Comparison of ENCODE assay signal across 9 cellular contexts in the genomic region with DNA sequence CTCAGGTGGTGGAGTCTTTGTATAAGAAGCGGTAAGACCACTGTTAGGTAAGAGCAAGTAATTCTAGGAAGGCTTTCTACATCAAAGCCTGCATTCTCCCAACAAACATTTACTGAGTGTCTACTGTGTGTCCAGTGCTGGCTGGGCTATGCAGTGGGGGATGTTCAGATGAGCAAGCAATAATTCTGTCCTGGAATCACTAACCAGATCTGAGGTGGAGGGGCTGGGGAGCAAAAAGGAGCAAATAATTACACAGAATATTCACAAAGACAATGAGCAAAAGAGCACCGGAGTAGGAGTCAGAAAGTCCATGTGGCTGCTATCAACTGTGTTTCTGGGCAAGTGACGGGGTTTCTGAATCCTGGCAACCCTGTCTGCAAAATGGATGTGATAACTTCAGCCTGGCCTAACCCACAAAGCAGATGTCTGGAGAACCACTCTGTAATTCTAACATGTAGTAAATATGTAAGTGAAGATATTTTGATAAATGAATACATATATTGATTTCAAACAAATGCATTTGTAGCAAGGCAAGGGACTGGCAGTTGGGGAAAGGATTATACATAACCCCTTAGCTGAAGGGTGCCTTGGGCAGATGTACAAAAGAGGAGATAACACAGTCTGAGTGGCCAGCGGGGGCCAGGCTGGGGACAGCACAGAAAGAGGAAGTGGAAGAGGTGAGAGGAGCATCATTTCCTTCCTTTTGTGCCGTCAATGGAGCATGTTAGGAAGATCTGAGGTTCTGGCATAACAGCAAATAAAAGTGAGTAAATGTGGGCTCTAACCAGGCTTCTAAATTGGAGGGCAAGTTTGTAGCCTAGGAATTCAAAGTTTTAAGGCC. TPM values are rescaled to one million over a fixed set of nuclear protein-coding genes. Genes with fewer than 3 reads are reported as not detected.
DNase-seq lines count a peak whose midpoint lies in the region; TF ChIP-seq lines count a peak whose summit lies in the region.
"Had no signal": no experiment of that assay in that cellular context is flagged by ENCODE, and none has a peak within 500 bp of the region (broad histone marks: within the 10 kb centered on the region; RNA-seq: fewer than 3 reads in every experiment).

No MANE protein-coding gene starts in this region.

- no peaks in the 10 kb centered on the region for H3K79me2 ChIP-seq in OCI-LY7 (ENCODE audit: insufficient read depth, low read depth, low read length)

- peak; percentile 57 for DNase-seq in activated CD8-positive, alpha-beta memory T cell treated with anti-CD3 and anti-CD28 coated beads for 24 hours
- no peak for DNase-seq in activated CD8-positive, alpha-beta memory T cell treated with anti-CD3 and anti-CD28 coated beads, Interleukin-2, amount 50 U/mL, for 48 hours
- peak; percentile 22 for DNase-seq in OCI-LY7 (ENCODE audit: low spot score)
- no peak for DNase-seq in right atrium auricular region (ENCODE audit: low spot score)
- DNase-seq in thyroid gland = no peak
- no peak for DNase-seq in G401 (ENCODE audit: low spot score)
- no peak for DNase-seq in central memory CD4-positive, alpha-beta T cell
- no peak for DNase-seq in H7

- no peak for TF ChIP-seq POLR2A in thyroid gland (IDR thresholded peaks at IDR 0.05)

- no peaks in the 10 kb centered on the region for H3K9me3 ChIP-seq in OCI-LY7 (ENCODE audit: low read length)
- no peaks in the 10 kb centered on the region for H3K9me3 ChIP-seq in right atrium auricular region
- H3K9me3 ChIP-seq in thyroid gland = no peaks in the 10 kb centered on the region
- H3K9me3 ChIP-seq: A549 had no signal

- no TSS peak for BruUV-seq in OCI-LY7 (replicated peaks; lab: Mats Ljungman, UMichigan)

- TF ChIP-seq CTCF in OCI-LY7 (conservative IDR thresholded peaks at IDR 0.05; ENCODE audit: low read length) (no peak), right atrium auricular region (IDR thresholded peaks at IDR 0.05) (no peak), thyroid gland (IDR thresholded peaks at IDR 0.05) (no peak)

- no peak overlapping the region for H2AFZ ChIP-seq in OCI-LY7 (ENCODE audit: low read length)

- CTCF ChIA-PET in OCI-LY7 (lab: Charles Lee; ENCODE audit: unreplicated experiment) = no interaction called here

- no peaks in the 10 kb centered on the region for H4K20me1 ChIP-seq in OCI-LY7 (ENCODE audit: insufficient read depth, low read length)

- 56 to 63% methylated on average over 5 of the region's 5 CpGs for WGBS in thyroid gland, 2 donors

- H3K4me3 ChIP-seq in OCI-LY7 (ENCODE audit: low read depth, low read length, poor library complexity, severe bottlenecking) (no peak overlapping the region), right atrium auricular region (no peak overlapping the region), thyroid gland (replicated peaks in 1 of 3) (no peak overlapping the region), H7 (ENCODE audit: insufficient read depth, low read depth, low read length) (no peak overlapping the region)
- H3K4me3 ChIP-seq: A549 had no signal

- H3K36me3 ChIP-seq in OCI-LY7 (ENCODE audit: insufficient read depth, low read length) (no peaks in the 10 kb centered on the region), right atrium auricular region (no peaks in the 10 kb centered on the region), thyroid gland (no peaks in the 10 kb centered on the region), H7 (replicated peaks; ENCODE audit: control insufficient read depth, insufficient read depth, low read length) (no peaks in the 10 kb centered on the region)

- POLR2A ChIA-PET in OCI-LY7 (lab: Charles Lee) = no interaction called here

- H3K4me1 ChIP-seq in OCI-LY7 (ENCODE audit: insufficient read depth, low read length, poor library complexity, severe bottlenecking) (peaks cover 13% of the 10 kb centered on the region), right atrium auricular region (peaks cover 0 to 48% of the 10 kb centered on the region in 2 donors), thyroid gland (peaks cover 5 to 21% of the 10 kb centered on the region in 2 donors)
- H3K4me1 ChIP-seq: A549 had no signal

- no peak overlapping the region for H3K27ac ChIP-seq in OCI-LY7 (ENCODE audit: low read depth, low read length, poor library complexity, severe bottlenecking)
- H3K27ac ChIP-seq in right atrium auricular region = peak overlapping the region; percentile 41 to 81
- H3K27ac ChIP-seq in thyroid gland = peak overlapping the region; percentile 11 to 44 (median 32)
- H3K27ac ChIP-seq: A549 had no signal

- H3K9me2 ChIP-seq in OCI-LY7 (ENCODE audit: insufficient read depth, low read length) = no peaks in the 10 kb centered on the region

- H3K27me3 ChIP-seq in right atrium auricular region = no peaks in the 10 kb centered on the region
- no peaks in the 10 kb centered on the region for H3K27me3 ChIP-seq in thyroid gland
- no peaks in the 10 kb centered on the region for H3K27me3 ChIP-seq in H7 (ENCODE audit: control insufficient read depth, insufficient read depth, low read length)

- intact Hi-C loops in OCI-LY7 (cut with micrococcal nuclease; ENCODE audit: unreplicated experiment) (no loop called here), thyroid gland (cut with DNase I) (no loop called here)

- in situ Hi-C loops in G401 (cut with HindIII; ENCODE audit: low sequenced_read_pairs) = no loop called here

- H3K4me2 ChIP-seq in OCI-LY7 (ENCODE audit: low read length) = peak overlapping the region; percentile 32
- H3K4me2 ChIP-seq: A549 had no signal

RNA-seq across cellular contexts. Expression of gene CYP8B1, which starts 28.8 kb away (rescaled TPM):
- total RNA-seq in OCI-LY7 (2014; rRNA removed; shearing (Covaris generic)) = not detected in 2 replicates
- total RNA-seq in OCI-LY7 (2022) (not detected in 2 replicates), right atrium auricular region (not detected), thyroid gland (not detected)
- not detected in 2 replicates for total RNA-seq in G401 (2014; rRNA removed; shearing (Covaris generic))
- not detected in 2 replicates for total RNA-seq in H7 (2014; rRNA removed; shearing (Covaris generic))

RNA-seq across cellular contexts. Expression of gene ACKR2, which starts 37.7 kb away (rescaled TPM):
- not detected in 2 replicates for total RNA-seq in OCI-LY7 (2014; rRNA removed; shearing (Covaris generic))
- total RNA-seq in OCI-LY7 (2022) (2.0 and 2.9 TPM in 2 replicates), right atrium auricular region (1 to 10 TPM in 1 of 2 donors, under 1 TPM in 1; 0.78 to 6.2 TPM), thyroid gland (10 to 100 TPM in 2 of 4 donors, 1 to 10 TPM in 2; 5.6 to 15.3 (median 10.7) TPM)
- total RNA-seq in G401 (2014; rRNA removed; shearing (Covaris generic)) = not detected in 2 replicates
- not detected in 2 replicates for total RNA-seq in H7 (2014; rRNA removed; shearing (Covaris generic))

RNA-seq across cellular contexts. Expression of gene HIGD1A, which starts 42.6 kb away (rescaled TPM):
- 57.9 and 60.4 TPM in 2 replicates for total RNA-seq in OCI-LY7 (2014; rRNA removed; shearing (Covaris generic))
- total RNA-seq in OCI-LY7 (2022) = 75.8 and 76.1 TPM in 2 replicates
- total RNA-seq in right atrium auricular region = 100 to 1,000 TPM; 213 to 299 TPM
- total RNA-seq in thyroid gland = 100 to 1,000 TPM; 171 to 217 (median 211) TPM
- 239 and 240 TPM in 2 replicates for total RNA-seq in G401 (2014; rRNA removed; shearing (Covaris generic))
- 111 and 149 TPM in 2 replicates for total RNA-seq in H7 (2014; rRNA removed; shearing (Covaris generic))

RNA-seq across cellular contexts. Expression of gene ZNF662, which starts 59.0 kb away (rescaled TPM):
- not detected in 2 replicates for total RNA-seq in OCI-LY7 (2014; rRNA removed; shearing (Covaris generic))
- not detected in 2 replicates for total RNA-seq in OCI-LY7 (2022)
- total RNA-seq in right atrium auricular region = 1 to 10 TPM; 1.7 to 2.7 TPM
- 10 to 100 TPM in 2 of 4 donors, 1 to 10 TPM in 2; 8.5 to 14.2 (median 9.8) TPM for total RNA-seq in thyroid gland
- not detected in 2 replicates for total RNA-seq in G401 (2014; rRNA removed; shearing (Covaris generic))
- not detected in 2 replicates for total RNA-seq in H7 (2014; rRNA removed; shearing (Covaris generic))

Comparison
In these comparisons a context has a peak if more than half of its experiments do, and no peak if none do; other contexts are left out.
1. DNase-seq: peak in activated CD8-positive, alpha-beta memory T cell treated with anti-CD3 and anti-CD28 coated beads for 24 hours (single experiment) and OCI-LY7 (single experiment); none in activated CD8-positive, alpha-beta memory T cell treated with anti-CD3 and anti-CD28 coated beads, Interleukin-2, amount 50 U/mL, for 48 hours (single experiment), right atrium auricular region (single experiment), thyroid gland (0 of 2), G401 (single experiment), central memory CD4-positive, alpha-beta T cell (single experiment) and H7 (single experiment).